ENCODE assay signal across 13 cellular contexts in the genomic region with DNA sequence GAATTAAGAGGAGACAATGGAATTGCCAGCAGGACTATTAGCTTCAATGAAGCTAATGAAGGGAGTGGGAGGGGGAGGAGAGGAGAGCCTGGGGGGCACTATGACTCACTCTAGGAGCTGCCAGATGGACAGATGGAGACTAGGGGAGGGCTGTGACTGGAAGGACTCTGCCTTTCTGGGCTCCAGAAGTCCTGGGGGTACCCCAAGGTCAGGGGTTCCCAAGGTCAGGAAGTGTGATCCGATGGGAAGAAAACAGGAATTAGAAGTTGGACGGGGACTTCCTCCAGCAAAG.
"Had no signal": no experiment of that assay in that cellular context is flagged by ENCODE, and none has a peak within 500 bp of the region (broad histone marks: within the 10 kb centered on the region; RNA-seq: fewer than 3 reads in every experiment).

No MANE protein-coding gene starts in this region.

- DNase-seq: activated naive CD8-positive, alpha-beta T cell treated with anti-CD3 and anti-CD28 coated beads, Interleukin-2, amount 10 ng/mL, durations not matched to agents 7 days and 5 days; activated T-cell treated with anti-CD3 and anti-CD28 coated beads, Interleukin-2, amount 50 U/mL, for 48 hours; anterior cingulate cortex; foreskin melanocyte; heart left ventricle; left lung; stimulated activated CD4-positive, alpha-beta T cell treated with anti-CD3 and anti-CD28 coated beads, Interleukin-2, amount 100 ng/mL, for 48 hours; stimulated activated naive CD4-positive, alpha-beta T cell treated with Interleukin-2 at 50 U/mL for 16 hours; trophoblast cell had no signal

- H3K9me3 Mint-ChIP-seq: memory B cell, nephron had no signal

- H3K9me3 ChIP-seq: heart left ventricle, left lung had no signal

- ATAC-seq: activated CD4-positive, CD25-positive, alpha-beta regulatory T cell treated with anti-CD3 and anti-CD28 coated beads, Interleukin-2, amount 50 U/mL, for 24 hours; heart left ventricle; left lung had no signal

- H3K4me3 Mint-ChIP-seq: memory B cell, nephron had no signal

- H3K4me1 ChIP-seq: left lung had no signal

- H3K4me3 ChIP-seq: heart left ventricle, left lung had no signal

- FAIRE-seq: keratinocyte had no signal

- H3K27ac Mint-ChIP-seq: memory B cell, nephron had no signal

- H3K27ac ChIP-seq: heart left ventricle, left lung had no signal

- H3K36me3 Mint-ChIP-seq: activated naive CD8-positive, alpha-beta T cell treated with anti-CD3 and anti-CD28 coated beads, Interleukin-2, amount 10 ng/mL, durations not matched to agents 7 days and 5 days; memory B cell had no signal

- H3K36me3 ChIP-seq: heart left ventricle, left lung had no signal

- H3K27me3 ChIP-seq: heart left ventricle, left lung had no signal
